18 cellular contexts compared by ENCODE assay signal in genomic region chr3:152339881-152340505, GRCh38.
A peak's percentile ranks its signal among the peaks of the same experiment; 100 is the strongest.
DNase-seq lines count a peak whose midpoint lies in the region; ATAC-seq and TF ChIP-seq lines count a peak whose summit lies in the region.
"Had no signal": no experiment of that assay in that cellular context is flagged by ENCODE, and none has a peak within 500 bp of the region (broad histone marks: within the 10 kb centered on the region; RNA-seq: fewer than 3 reads in every experiment).

No MANE protein-coding gene starts in this region.

- H3K36me3 Mint-ChIP-seq in CD4-positive, CD25-positive, alpha-beta regulatory T cell = peaks cover 52% of the 10 kb centered on the region
- peaks cover 63% of the 10 kb centered on the region for H3K36me3 Mint-ChIP-seq in activated T-helper 2 cell treated with anti-CD3 and anti-CD28 coated beads, Interferon-gamma antibody, Interleukin-2, Interleukin-4, amounts not matched to agents 10 μg/mL and 5 μg/mL and 100 μg/mL, durations not matched to agents 14 hours and 24 hours and 36 hours (ENCODE audit: low read depth)
- H3K36me3 Mint-ChIP-seq in naive thymus-derived CD4-positive, alpha-beta T cell = peaks cover 8 to 57% (median 46%) of the 10 kb centered on the region in 5 donors

- TF ChIP-seq CTCF in breast epithelium (IDR thresholded peaks at IDR 0.05) = no peak
- no peak for TF ChIP-seq CTCF in uterus (IDR thresholded peaks at IDR 0.05)

- no peak for TF ChIP-seq POLR2A in breast epithelium (IDR thresholded peaks at IDR 0.05)
- TF ChIP-seq POLR2A in uterus (IDR thresholded peaks at IDR 0.05) = no peak

- H3K9me3 ChIP-seq in CD4-positive, CD25-positive, alpha-beta regulatory T cell (ENCODE audit: control insufficient read depth in 2 of 2, low read length in 2 of 2) = no peaks in the 10 kb centered on the region
- no peaks in the 10 kb centered on the region for H3K9me3 ChIP-seq in naive thymus-derived CD4-positive, alpha-beta T cell (ENCODE audit: control insufficient read depth in 2 of 3, low read length in 3 of 3)
- H3K9me3 ChIP-seq in breast epithelium = no peaks in the 10 kb centered on the region
- H3K9me3 ChIP-seq in uterus = no peaks in the 10 kb centered on the region
- H3K9me3 ChIP-seq: left lung, right atrium auricular region, thyroid gland had no signal

- H3K36me3 ChIP-seq in CD4-positive, CD25-positive, alpha-beta regulatory T cell (ENCODE audit: control insufficient read depth, insufficient read depth, low read length) = peaks cover 73% of the 10 kb centered on the region
- H3K36me3 ChIP-seq in naive thymus-derived CD4-positive, alpha-beta T cell (ENCODE audit: control insufficient read depth in 2 of 3, insufficient read depth in 3 of 3, low read length in 3 of 3) = peaks cover 13 to 40% (median 16%) of the 10 kb centered on the region in 3 experiments
- H3K36me3 ChIP-seq in breast epithelium = no peaks in the 10 kb centered on the region
- no peaks in the 10 kb centered on the region for H3K36me3 ChIP-seq in uterus
- H3K36me3 ChIP-seq: thyroid gland had no signal

- intact Hi-C loops in activated T-helper 2 cell treated with anti-CD3 and anti-CD28 coated beads, Interferon-gamma antibody, Interleukin-2, Interleukin-4, amounts not matched to agents 10 μg/mL and 5 μg/mL and 100 μg/mL, durations not matched to agents 14 hours and 24 hours and 36 hours (cut with micrococcal nuclease) = loop anchor here (10.0 kb wide), 2 partner anchors 105 to 215 kb away; no protein-coding TSS in a partner anchor
- intact Hi-C loops in naive thymus-derived CD4-positive, alpha-beta T cell (cut with micrococcal nuclease) = loop anchor here (2.0 to 5.0 kb wide), 3 partner anchors 15 to 493 kb away; no protein-coding TSS in a partner anchor
- intact Hi-C loops in breast epithelium (cut with DNase I; ENCODE audit: low total_unique reads) = no loop called here
- intact Hi-C loops in uterus (cut with DNase I; ENCODE audit: low total_unique reads) = no loop called here

- CTCF ChIA-PET in naive thymus-derived CD4-positive, alpha-beta T cell (lab: Charles Lee) = no interaction called here

- POLR2A ChIA-PET in naive thymus-derived CD4-positive, alpha-beta T cell (lab: Charles Lee) = interaction anchor here (0.7 kb wide), 2 partner anchors 13 to 245 kb away, joined by 3 to 4 read pairs; no protein-coding TSS in a partner anchor

- H3K9me3 Mint-ChIP-seq in CD4-positive, CD25-positive, alpha-beta regulatory T cell = peaks cover 0 to 3% (median 0%) of the 10 kb centered on the region in 7 donors
- no peaks in the 10 kb centered on the region for H3K9me3 Mint-ChIP-seq in activated T-helper 2 cell treated with anti-CD3 and anti-CD28 coated beads, Interferon-gamma antibody, Interleukin-2, Interleukin-4, amounts not matched to agents 10 μg/mL and 5 μg/mL and 100 μg/mL, durations not matched to agents 14 hours and 24 hours and 36 hours
- peaks cover 0 to 5% (median 0%) of the 10 kb centered on the region in 11 donors for H3K9me3 Mint-ChIP-seq in naive thymus-derived CD4-positive, alpha-beta T cell

- H3K4me3 ChIP-seq in CD4-positive, CD25-positive, alpha-beta regulatory T cell (ENCODE audit: low read depth, low read length) = peak overlapping the region; percentile 7
- H3K4me3 ChIP-seq in naive thymus-derived CD4-positive, alpha-beta T cell (ENCODE audit: low read length) = no peak overlapping the region
- no peak overlapping the region for H3K4me3 ChIP-seq in breast epithelium
- no peak overlapping the region for H3K4me3 ChIP-seq in uterus
- H3K4me3 ChIP-seq: GM23248, left lung, right atrium auricular region, thyroid gland had no signal

- no peak for DNase-seq in CD4-positive, CD25-positive, alpha-beta regulatory T cell
- DNase-seq in ELF-1 (ENCODE audit: low read depth, low spot score) (peak; percentile 37), breast epithelium (ENCODE audit: low spot score in 2 of 2) (no peak), uterus (no peak)
- DNase-seq in activated T-helper 2 cell treated with anti-CD3 and anti-CD28 coated beads, Interferon-gamma antibody, Interleukin-2, Interleukin-4, amounts not matched to agents 10 μg/mL and 5 μg/mL and 100 μg/mL, durations not matched to agents 14 hours and 24 hours and 36 hours (ENCODE audit: low spot score) = no peak
- no peak for DNase-seq in naive thymus-derived CD4-positive, alpha-beta T cell
- DNase-seq: activated CD4-positive, alpha-beta T cell treated with anti-CD3 and anti-CD28 coated beads, Interleukin-2, amount 50 U/mL, for 48 hours; central memory CD4-positive, alpha-beta T cell; GM23248; left lung; NCI-H69; Right ventricle myocardium superior; stimulated activated CD4-positive, alpha-beta T cell treated with anti-CD3 and anti-CD28 coated beads, Interleukin-15, amount 100 ng/mL, for 24 hours; SW 1271; thyroid gland had no signal

- peaks cover 51 to 82% (median 68%) of the 10 kb centered on the region in 4 donors for H3K4me1 Mint-ChIP-seq in CD4-positive, CD25-positive, alpha-beta regulatory T cell
- peaks cover 41% of the 10 kb centered on the region for H3K4me1 Mint-ChIP-seq in activated T-helper 2 cell treated with anti-CD3 and anti-CD28 coated beads, Interferon-gamma antibody, Interleukin-2, Interleukin-4, amounts not matched to agents 10 μg/mL and 5 μg/mL and 100 μg/mL, durations not matched to agents 14 hours and 24 hours and 36 hours (ENCODE audit: low read depth)
- H3K4me1 Mint-ChIP-seq in naive thymus-derived CD4-positive, alpha-beta T cell = peaks cover 32 to 98% (median 85%) of the 10 kb centered on the region in 7 donors

- peak overlapping the region; percentile 17 for H3K27ac ChIP-seq in CD4-positive, CD25-positive, alpha-beta regulatory T cell (ENCODE audit: insufficient read depth, low read length, poor library complexity, severe bottlenecking)
- no peak overlapping the region for H3K27ac ChIP-seq in naive thymus-derived CD4-positive, alpha-beta T cell (ENCODE audit: low read depth, low read length)
- H3K27ac ChIP-seq in breast epithelium (no peak overlapping the region), uterus (peak overlapping the region in 1 of 2 donors; percentile 2)
- H3K27ac ChIP-seq: GM23248, left lung, right atrium auricular region, thyroid gland had no signal

- H3K27me3 Mint-ChIP-seq in CD4-positive, CD25-positive, alpha-beta regulatory T cell = no peaks in the 10 kb centered on the region
- H3K27me3 Mint-ChIP-seq in activated T-helper 2 cell treated with anti-CD3 and anti-CD28 coated beads, Interferon-gamma antibody, Interleukin-2, Interleukin-4, amounts not matched to agents 10 μg/mL and 5 μg/mL and 100 μg/mL, durations not matched to agents 14 hours and 24 hours and 36 hours (ENCODE audit: low read depth) = no peaks in the 10 kb centered on the region
- no peaks in the 10 kb centered on the region for H3K27me3 Mint-ChIP-seq in naive thymus-derived CD4-positive, alpha-beta T cell

- H3K27ac Mint-ChIP-seq in CD4-positive, CD25-positive, alpha-beta regulatory T cell = peak overlapping the region in 2 of 3 donors; percentile 17 to 53
- peak overlapping the region; percentile 47 for H3K27ac Mint-ChIP-seq in activated T-helper 2 cell treated with anti-CD3 and anti-CD28 coated beads, Interferon-gamma antibody, Interleukin-2, Interleukin-4, amounts not matched to agents 10 μg/mL and 5 μg/mL and 100 μg/mL, durations not matched to agents 14 hours and 24 hours and 36 hours
- peak overlapping the region; percentile 21 to 76 (median 63) for H3K27ac Mint-ChIP-seq in naive thymus-derived CD4-positive, alpha-beta T cell

- peaks cover 37% of the 10 kb centered on the region for H3K4me1 ChIP-seq in CD4-positive, CD25-positive, alpha-beta regulatory T cell (ENCODE audit: control insufficient read depth, insufficient read depth, low read length, poor library complexity, severe bottlenecking)
- H3K4me1 ChIP-seq in naive thymus-derived CD4-positive, alpha-beta T cell (ENCODE audit: control insufficient read depth in 2 of 2, insufficient read depth in 2 of 2, low read length in 2 of 2) = peaks cover 22 to 33% of the 10 kb centered on the region in 2 donors
- H3K4me1 ChIP-seq in breast epithelium (no peaks in the 10 kb centered on the region), uterus (peaks cover 0 to 5% of the 10 kb centered on the region in 2 donors)
- H3K4me1 ChIP-seq: thyroid gland had no signal

- H3K27me3 ChIP-seq in CD4-positive, CD25-positive, alpha-beta regulatory T cell (ENCODE audit: control insufficient read depth, insufficient read depth, low read length) = no peaks in the 10 kb centered on the region
- H3K27me3 ChIP-seq in naive thymus-derived CD4-positive, alpha-beta T cell (ENCODE audit: control insufficient read depth in 2 of 2, insufficient read depth in 2 of 2, low read length in 2 of 2) = no peaks in the 10 kb centered on the region
- no peaks in the 10 kb centered on the region for H3K27me3 ChIP-seq in breast epithelium
- no peaks in the 10 kb centered on the region for H3K27me3 ChIP-seq in uterus
- H3K27me3 ChIP-seq: left lung, right atrium auricular region, thyroid gland had no signal

- ATAC-seq in CD4-positive, CD25-positive, alpha-beta regulatory T cell (ENCODE audit: low read depth in 2 of 2) = no peak
- no peak for ATAC-seq in naive thymus-derived CD4-positive, alpha-beta T cell
- ATAC-seq in HG03571 (IDR thresholded peaks at IDR 0.05; ENCODE audit: unreplicated experiment) (no peak), HG02938 (IDR thresholded peaks at IDR 0.05; ENCODE audit: unreplicated experiment) (no peak)
- ATAC-seq: left lung had no signal

- peak overlapping the region in 1 of 4 donors; percentile 12 for H3K4me3 Mint-ChIP-seq in CD4-positive, CD25-positive, alpha-beta regulatory T cell
- no peak overlapping the region for H3K4me3 Mint-ChIP-seq in activated T-helper 2 cell treated with anti-CD3 and anti-CD28 coated beads, Interferon-gamma antibody, Interleukin-2, Interleukin-4, amounts not matched to agents 10 μg/mL and 5 μg/mL and 100 μg/mL, durations not matched to agents 14 hours and 24 hours and 36 hours (ENCODE audit: low read depth)
- H3K4me3 Mint-ChIP-seq in naive thymus-derived CD4-positive, alpha-beta T cell = peak overlapping the region in 6 of 10 donors; percentile 0 to 33 (median 26)

Comparison
In these comparisons a context has a peak if more than half of its experiments do, and no peak if none do; other contexts are left out.
1. intact Hi-C loops: an anchor here in activated T-helper 2 cell treated with anti-CD3 and anti-CD28 coated beads, Interferon-gamma antibody, Interleukin-2, Interleukin-4, amounts not matched to agents 10 μg/mL and 5 μg/mL and 100 μg/mL, durations not matched to agents 14 hours and 24 hours and 36 hours (10.0 kb wide) and naive thymus-derived CD4-positive, alpha-beta T cell (2.0 to 5.0 kb wide); none called in breast epithelium and uterus.